1 cellular context compared by ENCODE assay signal in genomic region chrX:270848-271367, GRCh38.
A peak's percentile ranks its signal among the peaks of the same experiment; 100 is the strongest.
TF ChIP-seq lines count a peak whose summit lies in the region.

No MANE protein-coding gene starts in this region.

TF ChIP-seq in HepG2, 621 proteins besides CTCF, POLR2A, EP300 and RAD21 (continued from another document and continues in another):
- no peak for TF ChIP-seq KIAA2018 (CRISPR knock-in tag; IDR thresholded peaks at IDR 0.05; ENCODE audit: borderline replicate concordance)
- no peak for TF ChIP-seq SP2 (CRISPR knock-in tag; IDR thresholded peaks at IDR 0.05)
- TF ChIP-seq TFAP4 (IDR thresholded peaks at IDR 0.05; ENCODE audit: borderline replicate concordance, low read depth): peak; percentile 37; the same call in 1 of the 2 replicates
- no peak for TF ChIP-seq ZNF816 (CRISPR knock-in tag; IDR thresholded peaks at IDR 0.05; ENCODE audit: borderline replicate concordance)
- TF ChIP-seq NCOA5 (CRISPR knock-in tag; IDR thresholded peaks at IDR 0.05): no peak
- no peak for TF ChIP-seq ZNF251 (CRISPR knock-in tag; IDR thresholded peaks at IDR 0.05)
- no peak for TF ChIP-seq NPAS2 (CRISPR knock-in tag; IDR thresholded peaks at IDR 0.05; ENCODE audit: borderline replicate concordance)
- TF ChIP-seq TCF12 (IDR thresholded peaks at IDR 0.05): no peak
- no peak for TF ChIP-seq TCF12 (CRISPR knock-in tag; IDR thresholded peaks at IDR 0.05)
- TF ChIP-seq ONECUT2 (CRISPR knock-in tag; IDR thresholded peaks at IDR 0.05): no peak
- TF ChIP-seq ZNF30 (CRISPR knock-in tag; IDR thresholded peaks at IDR 0.05): no peak
- TF ChIP-seq ZNF556 (CRISPR knock-in tag; IDR thresholded peaks at IDR 0.05; ENCODE audit: borderline replicate concordance): no peak; the same call in 1 of the 2 replicates
- TF ChIP-seq HMGXB4 (CRISPR knock-in tag; IDR thresholded peaks at IDR 0.05; ENCODE audit: borderline replicate concordance in 1 of 2, low read depth in 1 of 2): no peak
- no peak for TF ChIP-seq ZFP82 (CRISPR knock-in tag; IDR thresholded peaks at IDR 0.05; ENCODE audit: borderline replicate concordance)
- TF ChIP-seq MYNN (CRISPR knock-in tag; IDR thresholded peaks at IDR 0.05; ENCODE audit: low read depth): no peak
- TF ChIP-seq SSRP1 (CRISPR knock-in tag; IDR thresholded peaks at IDR 0.05): no peak
- no peak for TF ChIP-seq PHB2 (IDR thresholded peaks at IDR 0.05; ENCODE audit: partially characterized antibody)
- TF ChIP-seq GATAD1 (CRISPR knock-in tag; IDR thresholded peaks at IDR 0.05): no peak
- TF ChIP-seq NFATC3 (CRISPR knock-in tag; IDR thresholded peaks at IDR 0.05): no peak
- no peak for TF ChIP-seq KMT2A (CRISPR knock-in tag; IDR thresholded peaks at IDR 0.05)
- peak; percentile 32; the same call in 1 of the 2 replicates for TF ChIP-seq ZNF264 (CRISPR knock-in tag; IDR thresholded peaks at IDR 0.05)
- no peak for TF ChIP-seq RARG (CRISPR knock-in tag; IDR thresholded peaks at IDR 0.05; ENCODE audit: low read depth)
- no peak for TF ChIP-seq MAFG (CRISPR knock-in tag; IDR thresholded peaks at IDR 0.05)
- no peak for TF ChIP-seq MAFF (IDR thresholded peaks at IDR 0.05; ENCODE audit: low read depth, low read length)
- TF ChIP-seq ISL2 (CRISPR knock-in tag; IDR thresholded peaks at IDR 0.05): no peak
- TF ChIP-seq ZNF296 (CRISPR knock-in tag; conservative IDR thresholded peaks at IDR 0.05): peak; percentile 94
- no peak for TF ChIP-seq ZSCAN30 (CRISPR knock-in tag; IDR thresholded peaks at IDR 0.05)
- peak; percentile 54; the same call in 1 of the 2 replicates for TF ChIP-seq ZNF281 (CRISPR knock-in tag; IDR thresholded peaks at IDR 0.05; ENCODE audit: borderline replicate concordance)
- no peak for TF ChIP-seq PRDM15 (CRISPR knock-in tag; IDR thresholded peaks at IDR 0.05)
- TF ChIP-seq MLXIP (CRISPR knock-in tag; IDR thresholded peaks at IDR 0.05; ENCODE audit: borderline replicate concordance): no peak
- TF ChIP-seq U2AF1 (optimal IDR thresholded peaks at IDR 0.05; ENCODE audit: low read depth, low read length): no peak
- no peak for TF ChIP-seq PBX2 (CRISPR knock-in tag; IDR thresholded peaks at IDR 0.05)
- no peak for TF ChIP-seq ZNF101 (CRISPR knock-in tag; IDR thresholded peaks at IDR 0.05; ENCODE audit: borderline replicate concordance, low read depth)
- TF ChIP-seq NFYB (CRISPR knock-in tag; IDR thresholded peaks at IDR 0.05): no peak
- no peak for TF ChIP-seq ZNF33B (CRISPR knock-in tag; IDR thresholded peaks at IDR 0.05)
- TF ChIP-seq PAF1 (CRISPR knock-in tag; IDR thresholded peaks at IDR 0.05): no peak
- TF ChIP-seq ZNF432 (CRISPR knock-in tag; IDR thresholded peaks at IDR 0.05; ENCODE audit: borderline replicate concordance): no peak
- no peak for TF ChIP-seq ZC3H13 (CRISPR knock-in tag; IDR thresholded peaks at IDR 0.05)
- no peak for TF ChIP-seq MXI1 (IDR thresholded peaks at IDR 0.05; ENCODE audit: borderline replicate concordance, low read depth, low read length)
- peak; percentile 79 for TF ChIP-seq RXRA (CRISPR knock-in tag; IDR thresholded peaks at IDR 0.05)
- TF ChIP-seq KAT2B (IDR thresholded peaks at IDR 0.05; ENCODE audit: borderline replicate concordance, low read depth, low read length): no peak
- TF ChIP-seq PAWR (CRISPR knock-in tag; IDR thresholded peaks at IDR 0.05; ENCODE audit: borderline replicate concordance): no peak
- no peak for TF ChIP-seq RNF2 (conservative IDR thresholded peaks at IDR 0.05; ENCODE audit: low read depth)
